In the genomic region with DNA sequence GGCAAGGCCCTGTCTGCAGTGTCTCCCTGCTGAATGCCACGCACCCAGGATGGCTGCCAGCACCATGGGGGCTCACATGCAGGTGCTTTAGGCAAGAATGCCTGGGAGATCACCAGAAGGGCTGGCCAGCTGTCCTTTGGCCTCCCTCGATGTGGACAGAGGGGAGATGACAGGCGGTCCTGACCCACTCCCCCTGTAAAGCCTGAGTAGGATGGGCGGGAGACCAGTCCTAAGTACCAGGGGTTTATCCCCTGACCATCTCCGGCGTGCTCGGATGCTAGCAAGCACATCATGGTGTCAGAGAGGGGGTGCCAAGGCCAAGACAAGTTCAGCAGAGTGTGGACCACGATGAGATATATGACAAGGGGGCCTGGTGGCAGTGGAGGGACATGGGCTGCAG, we compare ENCODE assay signal across 28 cellular contexts. TPM values are rescaled to one million over a fixed set of nuclear protein-coding genes. Genes with fewer than 3 reads are reported as not detected.
"Had no signal": no experiment of that assay in that cellular context is flagged by ENCODE, and none has a peak within 500 bp of the region (broad histone marks: within the 10 kb centered on the region; RNA-seq: fewer than 3 reads in every experiment).

No MANE protein-coding gene starts in this region.

- DNase-seq: activated CD4-positive, alpha-beta memory T cell treated with anti-CD3 and anti-CD28 coated beads for 36 hours; activated CD4-positive, alpha-beta T cell treated with anti-CD3 and anti-CD28 coated beads, Interleukin-2, amount 10 ng/mL, durations not matched to agents 7 days and 5 days; activated CD4-positive, CD25-positive, alpha-beta regulatory T cell; activated CD8-positive, alpha-beta memory T cell treated with anti-CD3 and anti-CD28 coated beads for 24 hours; activated gamma-delta T cell treated with Interleukin-2 at 50 U/mL for 16 hours; activated naive CD4-positive, alpha-beta T cell treated with anti-CD3 and anti-CD28 coated beads, Interleukin-2, amount 10 ng/mL, durations not matched to agents 7 days and 5 days; activated naive CD8-positive, alpha-beta T cell treated with anti-CD3 and anti-CD28 coated beads for 36 hours; activated T-cell treated with anti-CD3 and anti-CD28 coated beads for 4 hours; activated T-cell treated with anti-CD3 and anti-CD28 coated beads, Interleukin-2, amount 50 U/mL, for 72 hours; brain microvascular endothelial cell; MG63; NCI-H1092 treated with DMSO at 0.1 percent for 48 hours; NCI-H1417 treated with DMSO at 0.1 percent for 48 hours; NCI-H1694 treated with DMSO at 0.1 percent for 48 hours; NCI-H2029 treated with DMSO at 0.1 percent for 48 hours; NCI-H345; NCI-H510A treated with DMSO at 0.1 percent for 48 hours; NCI-H69; NK-92 treated with Interleukin-12 subunit alpha and Interleukin-12 subunit beta, amount 100 ng/mL, for 24 hours; Peyer's patch; Right ventricle myocardium superior; SJCRH30; T-helper 2 cell; T1000 had no signal

- H3K36me3 Mint-ChIP-seq: activated CD4-positive, alpha-beta memory T cell treated with anti-CD3 and anti-CD28 coated beads for 36 hours; activated naive CD4-positive, alpha-beta T cell treated with anti-CD3 and anti-CD28 coated beads, Interleukin-2, amount 10 ng/mL, durations not matched to agents 7 days and 5 days; activated naive CD8-positive, alpha-beta T cell treated with anti-CD3 and anti-CD28 coated beads for 36 hours had no signal

- H3K27me3 Mint-ChIP-seq: activated CD4-positive, alpha-beta memory T cell treated with anti-CD3 and anti-CD28 coated beads for 36 hours had no signal

- H3K9me3 ChIP-seq: MG63, SJCRH30 had no signal

- ATAC-seq: activated T-cell treated with anti-CD3 and anti-CD28 coated beads, Interleukin-2, amount 50 U/mL, for 72 hours had no signal

- H3K27ac ChIP-seq: brain microvascular endothelial cell, cardiac muscle cell, Peyer's patch, RWPE1, SJCRH30 had no signal

- H3K9me3 Mint-ChIP-seq: activated CD4-positive, alpha-beta memory T cell treated with anti-CD3 and anti-CD28 coated beads for 36 hours; activated CD4-positive, alpha-beta T cell treated with anti-CD3 and anti-CD28 coated beads, Interleukin-2, amount 10 ng/mL, durations not matched to agents 7 days and 5 days; activated naive CD4-positive, alpha-beta T cell treated with anti-CD3 and anti-CD28 coated beads, Interleukin-2, amount 10 ng/mL, durations not matched to agents 7 days and 5 days; activated naive CD8-positive, alpha-beta T cell treated with anti-CD3 and anti-CD28 coated beads for 36 hours; activated T-cell treated with anti-CD3 and anti-CD28 coated beads, Interleukin-2, amount 50 U/mL, for 72 hours; activated T-helper 2 cell treated with anti-CD3 and anti-CD28 coated beads, Interferon-gamma antibody, Interleukin-2, Interleukin-4, amounts not matched to agents 10 μg/mL and 5 μg/mL and 100 μg/mL, durations not matched to agents 14 hours and 24 hours and 36 hours had no signal

- H3K4me1 ChIP-seq: SJCRH30 had no signal

- H3K27ac Mint-ChIP-seq: activated CD4-positive, alpha-beta memory T cell treated with anti-CD3 and anti-CD28 coated beads for 36 hours; activated CD4-positive, alpha-beta T cell treated with anti-CD3 and anti-CD28 coated beads, Interleukin-2, amount 10 ng/mL, durations not matched to agents 7 days and 5 days; activated naive CD4-positive, alpha-beta T cell treated with anti-CD3 and anti-CD28 coated beads, Interleukin-2, amount 10 ng/mL, durations not matched to agents 7 days and 5 days; activated naive CD8-positive, alpha-beta T cell treated with anti-CD3 and anti-CD28 coated beads for 36 hours; activated T-cell treated with anti-CD3 and anti-CD28 coated beads, Interleukin-2, amount 50 U/mL, for 72 hours; activated T-helper 2 cell treated with anti-CD3 and anti-CD28 coated beads, Interferon-gamma antibody, Interleukin-2, Interleukin-4, amounts not matched to agents 10 μg/mL and 5 μg/mL and 100 μg/mL, durations not matched to agents 14 hours and 24 hours and 36 hours had no signal

- H3K4me3 Mint-ChIP-seq: activated CD4-positive, alpha-beta memory T cell treated with anti-CD3 and anti-CD28 coated beads for 36 hours; activated CD4-positive, alpha-beta T cell treated with anti-CD3 and anti-CD28 coated beads, Interleukin-2, amount 10 ng/mL, durations not matched to agents 7 days and 5 days; activated naive CD4-positive, alpha-beta T cell treated with anti-CD3 and anti-CD28 coated beads, Interleukin-2, amount 10 ng/mL, durations not matched to agents 7 days and 5 days; activated naive CD8-positive, alpha-beta T cell treated with anti-CD3 and anti-CD28 coated beads for 36 hours; activated T-cell treated with anti-CD3 and anti-CD28 coated beads, Interleukin-2, amount 50 U/mL, for 72 hours had no signal

- FAIRE-seq: TTC549 had no signal

- H3K36me3 ChIP-seq: brain microvascular endothelial cell, cardiac muscle cell, MG63, Peyer's patch, SJCRH30 had no signal

- H3K4me3 ChIP-seq: cardiac muscle cell, MG63, Peyer's patch, SJCRH30 had no signal

- H3K27me3 ChIP-seq: Peyer's patch, SJCRH30 had no signal

RNA-seq across cellular contexts. Expression of gene SRPK3, which starts 44.2 kb away (rescaled TPM):
- total RNA-seq: activated CD4-positive, alpha-beta memory T cell treated with anti-CD3 and anti-CD28 coated beads for 36 hours; activated CD4-positive, alpha-beta T cell treated with anti-CD3 and anti-CD28 coated beads, Interleukin-2, amount 10 ng/mL, durations not matched to agents 7 days and 5 days; activated naive CD8-positive, alpha-beta T cell treated with anti-CD3 and anti-CD28 coated beads for 36 hours; activated T-cell treated with anti-CD3 and anti-CD28 coated beads, Interleukin-2, amount 50 U/mL, for 72 hours; activated T-helper 2 cell treated with anti-CD3 and anti-CD28 coated beads, Interferon-gamma antibody, Interleukin-2, Interleukin-4, amounts not matched to agents 10 μg/mL and 5 μg/mL and 100 μg/mL, durations not matched to agents 14 hours and 24 hours and 36 hours; cardiac muscle cell had no signal
